Comparison of ENCODE assay signal across 9 cellular contexts in genomic region chr19:14082675-14082960, GRCh38. TPM values are rescaled to one million over a fixed set of nuclear protein-coding genes. Genes with fewer than 3 reads are reported as not detected.
DNase-seq lines count a peak whose midpoint lies in the region; ATAC-seq and TF ChIP-seq lines count a peak whose summit lies in the region.
"Had no signal": no experiment of that assay in that cellular context is flagged by ENCODE, and none has a peak within 500 bp of the region (broad histone marks: within the 10 kb centered on the region; RNA-seq: fewer than 3 reads in every experiment).

No MANE protein-coding gene starts in this region.

- ATAC-seq in T-helper 17 cell = no peak
- ATAC-seq in HG02588 (IDR thresholded peaks at IDR 0.05; ENCODE audit: unreplicated experiment) = no peak

- H3K27ac ChIP-seq in skin epidermis = peak overlapping the region in 12 of 21 experiments; percentile 81 to 97 (median 88)

- peak overlapping the region; percentile 90 for H3K4me3 Mint-ChIP-seq in activated CD4-positive, alpha-beta T cell treated with anti-CD3 and anti-CD28 coated beads, Interleukin-2, amount 10 ng/mL, durations not matched to agents 7 days and 5 days
- peak overlapping the region; percentile 3 for H3K4me3 Mint-ChIP-seq in T-helper 17 cell

- H3K4me3 ChIP-seq in foreskin fibroblast (ENCODE audit: low read depth in 1 of 2, low read length in 2 of 2) (peak overlapping the region; percentile 68 to 76), skin epidermis (peak overlapping the region in 2 of 7 experiments; percentile 72 to 77)

- POLR2A ChIA-PET in activated CD4-positive, alpha-beta T cell treated with anti-CD3 and anti-CD28 coated beads, Interleukin-2, amount 10 ng/mL, durations not matched to agents 7 days and 5 days (lab: Charles Lee) = interaction anchor here (0.6 kb wide), 1 partner anchor 322 kb away, joined by 5 read pairs; no protein-coding TSS in a partner anchor

- peak overlapping the region; percentile 36 for H3K27ac Mint-ChIP-seq in activated CD4-positive, alpha-beta T cell treated with anti-CD3 and anti-CD28 coated beads, Interleukin-2, amount 10 ng/mL, durations not matched to agents 7 days and 5 days
- peak overlapping the region; percentile 90 for H3K27ac Mint-ChIP-seq in T-helper 17 cell

- no peaks in the 10 kb centered on the region for H3K36me3 Mint-ChIP-seq in activated CD4-positive, alpha-beta T cell treated with anti-CD3 and anti-CD28 coated beads, Interleukin-2, amount 10 ng/mL, durations not matched to agents 7 days and 5 days (ENCODE audit: low read depth)
- no peaks in the 10 kb centered on the region for H3K36me3 Mint-ChIP-seq in T-helper 17 cell (ENCODE audit: low read depth)

- H3K9me3 Mint-ChIP-seq in activated CD4-positive, alpha-beta T cell treated with anti-CD3 and anti-CD28 coated beads, Interleukin-2, amount 10 ng/mL, durations not matched to agents 7 days and 5 days = no peaks in the 10 kb centered on the region

- no peaks in the 10 kb centered on the region for H3K27me3 Mint-ChIP-seq in activated CD4-positive, alpha-beta T cell treated with anti-CD3 and anti-CD28 coated beads, Interleukin-2, amount 10 ng/mL, durations not matched to agents 7 days and 5 days
- no peaks in the 10 kb centered on the region for H3K27me3 Mint-ChIP-seq in T-helper 17 cell

- H3K4me1 Mint-ChIP-seq in activated CD4-positive, alpha-beta T cell treated with anti-CD3 and anti-CD28 coated beads, Interleukin-2, amount 10 ng/mL, durations not matched to agents 7 days and 5 days = peaks cover 24% of the 10 kb centered on the region
- H3K4me1 Mint-ChIP-seq in T-helper 17 cell = peaks cover 15% of the 10 kb centered on the region

- TF ChIP-seq CTCF in foreskin fibroblast (IDR thresholded peaks at IDR 0.05; ENCODE audit: low read depth, low read length) (no peak), GM10266 (IDR thresholded peaks at IDR 0.05; ENCODE audit: control insufficient read depth, insufficient read depth, low read depth, missing control alignments) (no peak)

- no peak for DNase-seq in activated CD4-positive, alpha-beta T cell treated with anti-CD3 and anti-CD28 coated beads, Interleukin-2, amount 10 ng/mL, durations not matched to agents 7 days and 5 days
- DNase-seq in activated CD4-positive, alpha-beta T cell treated with anti-CD3 and anti-CD28 coated beads for 1 hour = no peak
- no peak for DNase-seq in T-helper 17 cell
- DNase-seq in foreskin fibroblast = no peak
- DNase-seq in NCI-H146 (lab: John Stamatoyannopoulos, UW) = no peak
- no peak for DNase-seq in GM10266 (ENCODE audit: extremely low spot score)

- no peaks in the 10 kb centered on the region for H3K9me3 ChIP-seq in T-helper 17 cell (ENCODE audit: control insufficient read depth, low read length, poor library complexity, severe bottlenecking)

- CTCF ChIA-PET in activated CD4-positive, alpha-beta T cell treated with anti-CD3 and anti-CD28 coated beads, Interleukin-2, amount 10 ng/mL, durations not matched to agents 7 days and 5 days (lab: Charles Lee) = interaction anchor here (0.6 to 2.7 kb wide), 5 partner anchors 10 to 1475 kb away, joined by 3 to 14 read pairs (median 9); partner anchors contain the start of genes ASF1B and MISP3

RNA-seq across cellular contexts. Expression of gene C19orf67, which starts 3.0 kb away (rescaled TPM):
- total RNA-seq in activated CD4-positive, alpha-beta T cell treated with anti-CD3 and anti-CD28 coated beads, Interleukin-2, amount 10 ng/mL, durations not matched to agents 7 days and 5 days = not detected
- total RNA-seq in T-helper 17 cell = under 1 TPM; 0.22 to 0.31 TPM
- total RNA-seq: SK-MEL-5 had no signal

RNA-seq across cellular contexts. Expression of gene SAMD1, which starts 7.9 kb away (rescaled TPM):
- 10 to 100 TPM; 80.7 to 84.5 TPM for total RNA-seq in activated CD4-positive, alpha-beta T cell treated with anti-CD3 and anti-CD28 coated beads, Interleukin-2, amount 10 ng/mL, durations not matched to agents 7 days and 5 days
- total RNA-seq in T-helper 17 cell = 10 to 100 TPM; 24.8 to 25.3 TPM

RNA-seq across cellular contexts. Expression of gene MISP3, which starts 10.0 kb away (rescaled TPM):
- total RNA-seq in activated CD4-positive, alpha-beta T cell treated with anti-CD3 and anti-CD28 coated beads, Interleukin-2, amount 10 ng/mL, durations not matched to agents 7 days and 5 days = under 1 TPM; 0.67 to 0.69 TPM
- 1 to 10 TPM in 1 of 2 donors, under 1 TPM in 1; 0.65 to 1.3 TPM for total RNA-seq in T-helper 17 cell

RNA-seq across cellular contexts. Expression of gene PALM3, which starts 20.7 kb away (rescaled TPM):
- total RNA-seq in activated CD4-positive, alpha-beta T cell treated with anti-CD3 and anti-CD28 coated beads, Interleukin-2, amount 10 ng/mL, durations not matched to agents 7 days and 5 days = not detected
- total RNA-seq in T-helper 17 cell = not detected
- total RNA-seq: SK-MEL-5 had no signal

RNA-seq across cellular contexts. Expression of gene PRKACA, which starts 34.9 kb away (rescaled TPM):
- 10 to 100 TPM; 50.6 to 56.8 TPM for total RNA-seq in activated CD4-positive, alpha-beta T cell treated with anti-CD3 and anti-CD28 coated beads, Interleukin-2, amount 10 ng/mL, durations not matched to agents 7 days and 5 days
- total RNA-seq in T-helper 17 cell = 10 to 100 TPM; 35.2 to 38.5 TPM
